Comparison of ENCODE assay signal across 31 cellular contexts in genomic region chr4:93144644-93145043, GRCh38.
"Had no signal": no experiment of that assay in that cellular context is flagged by ENCODE, and none has a peak within 500 bp of the region (broad histone marks: within the 10 kb centered on the region; RNA-seq: fewer than 3 reads in every experiment).

No MANE protein-coding gene starts in this region.

- H3K4me3 ChIP-seq: ascending aorta, breast epithelium, cardiac muscle cell, colonic mucosa, heart left ventricle had no signal

- H3K36me3 Mint-ChIP-seq: activated naive CD4-positive, alpha-beta T cell treated with anti-CD3 and anti-CD28 coated beads, Interleukin-2, amount 10 ng/mL, durations not matched to agents 7 days and 5 days; activated naive CD4-positive, alpha-beta T cell treated with anti-CD3 and anti-CD28 coated beads, Interleukin-2, amount 50 U/mL, for 72 hours; activated naive CD8-positive, alpha-beta T cell treated with anti-CD3 and anti-CD28 coated beads, Interleukin-2, amount 10 ng/mL, durations not matched to agents 7 days and 5 days; brain had no signal

- H3K9me3 ChIP-seq: ascending aorta, breast epithelium, colonic mucosa, heart left ventricle had no signal

- H3K4me1 ChIP-seq: ascending aorta, breast epithelium, colonic mucosa, heart left ventricle had no signal

- DNase-seq: activated CD4-positive, alpha-beta memory T cell treated with anti-CD3 and anti-CD28 coated beads, Interleukin-2, amount 10 ng/mL, durations not matched to agents 7 days and 5 days; activated CD4-positive, alpha-beta T cell treated with anti-CD3 and anti-CD28 coated beads for 36 hours; activated CD4-positive, alpha-beta T cell treated with anti-CD3 and anti-CD28 coated beads, Interleukin-2, amount 10 ng/mL, durations not matched to agents 24 days and 14 days; activated CD4-positive, alpha-beta T cell treated with anti-CD3 and anti-CD28 coated beads, Interleukin-2, amount 50 U/mL, for 4 hours; activated CD4-positive, CD25-positive, alpha-beta regulatory T cell; activated CD4-positive, CD25-positive, alpha-beta regulatory T cell treated with anti-CD3 and anti-CD28 coated beads, Interleukin-2, amount 50 U/mL, for 72 hours; activated CD8-positive, alpha-beta memory T cell treated with anti-CD3 and anti-CD28 coated beads, Interleukin-2, amount 50 U/mL, for 48 hours; activated gamma-delta T cell; activated naive CD4-positive, alpha-beta T cell; activated naive CD4-positive, alpha-beta T cell treated with anti-CD3 and anti-CD28 coated beads, Interleukin-2, amount 10 ng/mL, durations not matched to agents 7 days and 5 days; activated naive CD8-positive, alpha-beta T cell treated with anti-CD3 and anti-CD28 coated beads, Interleukin-2, amount 10 ng/mL, durations not matched to agents 7 days and 5 days; activated T-cell treated with anti-CD3 and anti-CD28 coated beads for 4 hours; activated T-cell treated with anti-CD3 and anti-CD28 coated beads, Interleukin-2, amount 50 U/mL, for 24 hours; activated T-cell treated with anti-CD3 and anti-CD28 coated beads, Interleukin-2, amount 50 U/mL, for 72 hours; central memory CD4-positive, alpha-beta T cell; cerebellar nuclear complex; colonic mucosa; effector CD8-positive, alpha-beta T cell; foreskin fibroblast; glutamatergic neuron; heart left ventricle; T-helper 1 cell; T-helper 17 cell; T1000; WERI-Rb-1 had no signal

- H3K27ac Mint-ChIP-seq: activated CD4-positive, alpha-beta memory T cell treated with anti-CD3 and anti-CD28 coated beads, Interleukin-2, amount 10 ng/mL, durations not matched to agents 7 days and 5 days; activated CD4-positive, alpha-beta T cell treated with anti-CD3 and anti-CD28 coated beads for 36 hours; activated CD4-positive, alpha-beta T cell treated with anti-CD3 and anti-CD28 coated beads, Interleukin-2, amount 10 ng/mL, durations not matched to agents 24 days and 14 days; activated naive CD4-positive, alpha-beta T cell treated with anti-CD3 and anti-CD28 coated beads, Interleukin-2, amount 10 ng/mL, durations not matched to agents 7 days and 5 days; activated naive CD4-positive, alpha-beta T cell treated with anti-CD3 and anti-CD28 coated beads, Interleukin-2, amount 50 U/mL, for 72 hours; activated naive CD8-positive, alpha-beta T cell treated with anti-CD3 and anti-CD28 coated beads, Interleukin-2, amount 10 ng/mL, durations not matched to agents 7 days and 5 days; activated T-cell treated with anti-CD3 and anti-CD28 coated beads, Interleukin-2, amount 50 U/mL, for 24 hours; activated T-cell treated with anti-CD3 and anti-CD28 coated beads, Interleukin-2, amount 50 U/mL, for 72 hours; brain; T-helper 17 cell; T-helper 2 cell treated with Interferon-gamma antibody and Interleukin-4, amounts not matched to agents 5 μg/mL and 100 μg/mL, for 36 hours had no signal

- H3K9me3 Mint-ChIP-seq: activated CD4-positive, alpha-beta T cell treated with anti-CD3 and anti-CD28 coated beads, Interleukin-2, amount 10 ng/mL, durations not matched to agents 24 days and 14 days; activated naive CD4-positive, alpha-beta T cell treated with anti-CD3 and anti-CD28 coated beads, Interleukin-2, amount 10 ng/mL, durations not matched to agents 7 days and 5 days; activated naive CD8-positive, alpha-beta T cell treated with anti-CD3 and anti-CD28 coated beads, Interleukin-2, amount 10 ng/mL, durations not matched to agents 7 days and 5 days; brain had no signal

- H3K27me3 Mint-ChIP-seq: activated CD4-positive, alpha-beta memory T cell treated with anti-CD3 and anti-CD28 coated beads, Interleukin-2, amount 10 ng/mL, durations not matched to agents 7 days and 5 days; activated CD4-positive, alpha-beta T cell treated with anti-CD3 and anti-CD28 coated beads for 36 hours; activated CD4-positive, alpha-beta T cell treated with anti-CD3 and anti-CD28 coated beads, Interleukin-2, amount 10 ng/mL, durations not matched to agents 24 days and 14 days; activated naive CD4-positive, alpha-beta T cell treated with anti-CD3 and anti-CD28 coated beads, Interleukin-2, amount 10 ng/mL, durations not matched to agents 7 days and 5 days; activated naive CD8-positive, alpha-beta T cell treated with anti-CD3 and anti-CD28 coated beads, Interleukin-2, amount 10 ng/mL, durations not matched to agents 7 days and 5 days; activated T-cell treated with anti-CD3 and anti-CD28 coated beads, Interleukin-2, amount 50 U/mL, for 24 hours; brain; T-helper 17 cell had no signal

- H3K4me1 Mint-ChIP-seq: activated CD4-positive, alpha-beta memory T cell treated with anti-CD3 and anti-CD28 coated beads, Interleukin-2, amount 10 ng/mL, durations not matched to agents 7 days and 5 days; activated CD4-positive, alpha-beta T cell treated with anti-CD3 and anti-CD28 coated beads for 36 hours; activated CD4-positive, alpha-beta T cell treated with anti-CD3 and anti-CD28 coated beads, Interleukin-2, amount 10 ng/mL, durations not matched to agents 24 days and 14 days; activated naive CD4-positive, alpha-beta T cell treated with anti-CD3 and anti-CD28 coated beads, Interleukin-2, amount 10 ng/mL, durations not matched to agents 7 days and 5 days; activated naive CD8-positive, alpha-beta T cell treated with anti-CD3 and anti-CD28 coated beads, Interleukin-2, amount 10 ng/mL, durations not matched to agents 7 days and 5 days; T-helper 17 cell had no signal

- H3K36me3 ChIP-seq: ascending aorta, breast epithelium, cardiac muscle cell, colonic mucosa, heart left ventricle, WERI-Rb-1 had no signal

- H3K4me3 Mint-ChIP-seq: activated CD4-positive, alpha-beta memory T cell treated with anti-CD3 and anti-CD28 coated beads, Interleukin-2, amount 10 ng/mL, durations not matched to agents 7 days and 5 days; activated CD4-positive, alpha-beta T cell treated with anti-CD3 and anti-CD28 coated beads for 36 hours; activated CD4-positive, alpha-beta T cell treated with anti-CD3 and anti-CD28 coated beads, Interleukin-2, amount 10 ng/mL, durations not matched to agents 24 days and 14 days; activated naive CD4-positive, alpha-beta T cell treated with anti-CD3 and anti-CD28 coated beads, Interleukin-2, amount 10 ng/mL, durations not matched to agents 7 days and 5 days; activated naive CD8-positive, alpha-beta T cell treated with anti-CD3 and anti-CD28 coated beads, Interleukin-2, amount 10 ng/mL, durations not matched to agents 7 days and 5 days; activated T-cell treated with anti-CD3 and anti-CD28 coated beads, Interleukin-2, amount 50 U/mL, for 24 hours; activated T-cell treated with anti-CD3 and anti-CD28 coated beads, Interleukin-2, amount 50 U/mL, for 72 hours; brain; T-helper 17 cell; T-helper 2 cell treated with Interferon-gamma antibody and Interleukin-4, amounts not matched to agents 5 μg/mL and 100 μg/mL, for 36 hours had no signal

- H3K27me3 ChIP-seq: ascending aorta, breast epithelium, cardiac muscle cell, colonic mucosa, heart left ventricle had no signal

- H3K27ac ChIP-seq: ascending aorta, breast epithelium, cardiac muscle cell, colonic mucosa, heart left ventricle, WERI-Rb-1 had no signal
